Comparison of ENCODE assay signal across 19 cellular contexts in the genomic region with DNA sequence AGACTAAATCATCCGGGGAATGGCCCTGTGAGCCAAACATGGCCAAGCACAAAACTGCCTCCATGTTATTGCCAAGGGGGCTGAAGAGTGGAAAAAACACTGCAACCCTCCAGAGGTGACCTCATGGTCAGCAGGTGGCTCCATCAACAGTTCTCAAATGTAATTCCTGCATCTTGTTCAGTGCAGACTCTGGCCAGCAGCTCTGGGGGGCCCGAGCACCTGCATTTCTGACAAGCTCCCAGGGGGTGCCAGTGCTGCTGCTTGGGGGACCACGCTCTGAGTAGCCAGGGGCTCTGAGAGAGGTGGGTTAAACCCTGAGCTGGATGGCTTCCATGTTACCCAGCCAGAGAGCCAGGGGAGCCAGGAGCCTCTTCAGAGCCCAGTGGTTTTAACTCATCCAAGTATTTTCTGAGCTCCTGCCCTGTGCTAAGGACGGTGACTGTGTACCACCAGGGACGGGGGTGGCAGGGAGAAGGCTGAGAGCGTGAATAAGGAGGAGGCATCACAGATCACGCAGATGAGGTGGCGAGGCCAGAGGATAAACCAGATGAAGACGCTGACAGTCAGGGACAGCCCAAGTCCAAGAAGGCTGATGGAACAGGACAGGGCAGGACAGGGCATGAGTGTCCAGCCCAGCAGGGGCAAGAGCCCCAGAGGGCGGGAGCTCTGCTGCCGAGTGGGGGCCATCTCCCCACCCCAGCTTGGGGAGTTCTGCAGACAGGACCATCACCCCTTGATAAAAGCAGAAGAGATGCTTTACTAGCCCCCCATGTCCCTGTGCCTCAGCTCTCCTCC. TPM values are rescaled to one million over a fixed set of nuclear protein-coding genes. Genes with fewer than 3 reads are reported as not detected.
A peak's percentile ranks its signal among the peaks of the same experiment; 100 is the strongest.
DNase-seq lines count a peak whose midpoint lies in the region; ATAC-seq, FAIRE-seq and TF ChIP-seq lines count a peak whose summit lies in the region.
"Had no signal": no experiment of that assay in that cellular context is flagged by ENCODE, and none has a peak within 500 bp of the region (broad histone marks: within the 10 kb centered on the region; RNA-seq: fewer than 3 reads in every experiment).

No MANE protein-coding gene starts in this region.

- no peak overlapping the region for H2BK15ac ChIP-seq in H9 (ENCODE audit: low read depth, low read length)

- H3K27ac ChIP-seq in A549 (no peak overlapping the region), H9 (ENCODE audit: insufficient read length, low read depth, low read length) (no peak overlapping the region), gastrocnemius medialis (peak overlapping the region; percentile 85 to 91 (median 88))
- H3K27ac ChIP-seq: PC-9, SK-N-MC had no signal

- no peak overlapping the region for H2BK120ac ChIP-seq in H9 (ENCODE audit: low read depth, low read length, poor library complexity, severe bottlenecking)

- no peaks in the 10 kb centered on the region for H3K9me3 Mint-ChIP-seq in H9

- H2AK5ac ChIP-seq in H9 (ENCODE audit: insufficient read length, low read length): no peak overlapping the region

- POLR2A ChIA-PET in A549 (lab: Yijun Ruan, JAX): no interaction called here

- H4K5ac ChIP-seq in H9 (ENCODE audit: insufficient read length, low read depth, low read length): no peak overlapping the region

- H3K14ac ChIP-seq in H9 (ENCODE audit: insufficient read depth, low read length): no peak overlapping the region; the same call in 1 of the 2 replicates

- no peak overlapping the region for H2BK12ac ChIP-seq in H9 (ENCODE audit: insufficient read length, low read depth, low read length)

- H2AFZ ChIP-seq in H9 (ENCODE audit: low read length): no peak overlapping the region
- H2AFZ ChIP-seq: PC-9 had no signal

- H3K79me1 ChIP-seq in H9 (ENCODE audit: insufficient read depth, low read depth, low read length, poor library complexity, severe bottlenecking): no peaks in the 10 kb centered on the region

- TF ChIP-seq EP300 in A549 (IDR thresholded peaks at IDR 0.05): no peak

- no peak overlapping the region for H3K18ac ChIP-seq in H9 (ENCODE audit: insufficient read length, low read depth, low read length)

- H3K4me1 ChIP-seq in A549 (no peaks in the 10 kb centered on the region), H9 (ENCODE audit: insufficient read depth, low read length) (no peaks in the 10 kb centered on the region), gastrocnemius medialis (peaks cover 22 to 30% of the 10 kb centered on the region in 2 donors)
- H3K4me1 ChIP-seq: HAP-1 had no signal

- no peak overlapping the region for H2BK20ac ChIP-seq in H9 (ENCODE audit: low read depth, low read length, poor library complexity, severe bottlenecking)

- H3T11ph ChIP-seq in H9 (ENCODE audit: low read length): no peak overlapping the region

- H4K20me1 ChIP-seq in H9 (ENCODE audit: control insufficient read depth, insufficient read depth, insufficient read length): no peaks in the 10 kb centered on the region

- no peaks in the 10 kb centered on the region for H3K79me2 ChIP-seq in H9 (ENCODE audit: insufficient read depth, low read length)

- H3K23me2 ChIP-seq in H9 (ENCODE audit: insufficient read length, low read depth, low read length, poor library complexity, severe bottlenecking): no peaks in the 10 kb centered on the region

- H3K4me3 ChIP-seq in A549 (no peak overlapping the region), gastrocnemius medialis (no peak overlapping the region)
- H3K4me3 ChIP-seq: HAP-1, PC-9, SK-N-MC had no signal

- H3K9ac ChIP-seq in H9 (ENCODE audit: extremely low read depth, insufficient read length, low read length): no peak overlapping the region

- H3K9me3 ChIP-seq in A549 (no peaks in the 10 kb centered on the region), H9 (ENCODE audit: control insufficient read depth, low read depth, low read length) (no peaks in the 10 kb centered on the region), gastrocnemius medialis (no peaks in the 10 kb centered on the region)
- H3K9me3 ChIP-seq: HAP-1 had no signal

- no peak for DNase-seq in A549 (ENCODE audit: low read depth in 1 of 2, low spot score in 1 of 2)
- DNase-seq in H9: peak; percentile 18
- DNase-seq in ecto neural progenitor cell (ENCODE audit: low spot score): peak; percentile 24
- no peak for DNase-seq in gastrocnemius medialis
- DNase-seq in DMS 273 (lab: John Stamatoyannopoulos, UW; ENCODE audit: unreplicated experiment): no peak
- DNase-seq in HuH-7 (ENCODE audit: low spot score): no peak
- DNase-seq: ACHN, COR-L47, DMS53, KBM-7, NCI-H1436, NCI-H2081 treated with DMSO at 0.1 percent for 48 hours, NCI-H510A treated with DMSO at 0.1 percent for 48 hours, NCI-H82, PC-9 had no signal

- H3K23ac ChIP-seq in H9 (ENCODE audit: insufficient read length, low read depth, low read length): no peak overlapping the region

- no peak for TF ChIP-seq CTCF in A549 (IDR thresholded peaks at IDR 0.05)
- TF ChIP-seq CTCF in H9 (conservative IDR thresholded peaks at IDR 0.05): no peak
- no peak for TF ChIP-seq CTCF in gastrocnemius medialis (IDR thresholded peaks at IDR 0.05 in 4 of 5, conservative IDR thresholded peaks at IDR 0.05 in 1 of 5)

- no peak overlapping the region for H4K8ac ChIP-seq in H9 (replicated peaks; ENCODE audit: insufficient read length, low read depth, low read length)

- no peak overlapping the region for H4K91ac ChIP-seq in H9 (ENCODE audit: insufficient read length, low read depth, low read length)

- H3K4me1 Mint-ChIP-seq in H9: peaks cover 0 to 5% of the 10 kb centered on the region in 2 experiments; a peak in 1 of 4 replicates

- H3K27me3 ChIP-seq in H9 (ENCODE audit: insufficient read depth, low read length) (no peaks in the 10 kb centered on the region), gastrocnemius medialis (no peaks in the 10 kb centered on the region)

- H3K4me2 ChIP-seq in A549 (no peak overlapping the region), H9 (ENCODE audit: insufficient read depth, insufficient read length, low read length) (no peak overlapping the region)
- H3K4me2 ChIP-seq: PC-9 had no signal

- no peak overlapping the region for H2BK5ac ChIP-seq in H9 (ENCODE audit: insufficient read length, low read length)

- peaks cover 0 to 8% (median 0%) of the 10 kb centered on the region in 3 experiments; a peak in 2 of 7 replicates for H3K36me3 Mint-ChIP-seq in H9 (ENCODE audit: insufficient read depth in 1 of 3, low read depth in 3 of 3)

- FAIRE-seq in A549 (lab: Jason Lieb, UNC): no peak

- WGBS in A549 (ENCODE audit: missing lambda C conversion rate): 90% methylated on average over 10 of the region's 11 CpGs
- WGBS in H9 (ENCODE audit: extremely low coverage, insufficient read length, low lambda C conversion rate): no CpG with 5 or more reads among the region's 11 CpGs

- TF ChIP-seq POLR2A in A549 (IDR thresholded peaks at IDR 0.05; ENCODE audit: low read length) (no peak), gastrocnemius medialis (IDR thresholded peaks at IDR 0.05) (no peak)

- CTCF ChIA-PET in A549 (lab: Yijun Ruan, JAX): interaction anchor here (0.5 to 1.3 kb wide), 4 partner anchors 9 to 426 kb away, joined by 3 to 4 read pairs (median 4); no protein-coding TSS in a partner anchor

- no peak overlapping the region for H3K4ac ChIP-seq in H9 (ENCODE audit: low read depth, low read length)

- TF ChIP-seq RAD21 in A549 (conservative IDR thresholded peaks at IDR 0.05 in 1 of 2, IDR thresholded peaks at IDR 0.05 in 1 of 2): no peak

- in situ Hi-C loops in gastrocnemius medialis (cut with MboI; ENCODE audit: low sequenced_read_pairs in 4 of 4): no loop called here

- H3K27me3 Mint-ChIP-seq in H9 (ENCODE audit: low read depth): no peaks in the 10 kb centered on the region

- ATAC-seq in A549 (peak; percentile 11 to 37; a peak in 3 of 6 replicates), gastrocnemius medialis (no peak), HG02885 (IDR thresholded peaks at IDR 0.05; ENCODE audit: poor library complexity, unreplicated experiment) (no peak), HG02678 (IDR thresholded peaks at IDR 0.05; ENCODE audit: unreplicated experiment) (no peak)

- intact Hi-C loops in gastrocnemius medialis (cut with DNase I; ENCODE audit: low total_unique reads): loop anchor here (10.0 kb wide), 1 partner anchor 598 kb away; the partner anchor contains the start of gene KDM7A

- no peak overlapping the region for H3K56ac ChIP-seq in H9 (ENCODE audit: insufficient read length, low read depth, low read length)

- H3K4me3 Mint-ChIP-seq in H9: no peak overlapping the region

- no peak overlapping the region; a peak in 1 of 7 replicates for H3K27ac Mint-ChIP-seq in H9

- peaks cover 0 to 33% of the 10 kb centered on the region in 2 donors for H3K36me3 ChIP-seq in gastrocnemius medialis

TF ChIP-seq in A549, 52 proteins besides CTCF, POLR2A, EP300 and RAD21 (continues in another document):
- no peak for TF ChIP-seq SREBF2 (IDR thresholded peaks at IDR 0.05)
- TF ChIP-seq POLR2AphosphoS2 (conservative IDR thresholded peaks at IDR 0.05; ENCODE audit: low read length): no peak
- no peak for TF ChIP-seq HEYL (CRISPR knock-in tag; IDR thresholded peaks at IDR 0.05)
- TF ChIP-seq, protein P1, sequence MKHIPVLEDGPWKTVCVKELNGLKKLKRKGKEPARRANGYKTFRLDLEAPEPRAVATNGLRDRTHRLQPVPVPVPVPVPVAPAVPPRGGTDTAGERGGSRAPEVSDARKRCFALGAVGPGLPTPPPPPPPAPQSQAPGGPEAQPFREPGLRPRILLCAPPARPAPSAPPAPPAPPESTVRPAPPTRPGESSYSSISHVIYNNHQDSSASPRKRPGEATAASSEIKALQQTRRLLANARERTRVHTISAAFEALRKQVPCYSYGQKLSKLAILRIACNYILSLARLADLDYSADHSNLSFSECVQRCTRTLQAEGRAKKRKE (CRISPR knock-in tag; IDR thresholded peaks at IDR 0.05; ENCODE audit: low read depth): no peak
- TF ChIP-seq ZC3H11A (IDR thresholded peaks at IDR 0.05): no peak
- TF ChIP-seq BCL3 (IDR thresholded peaks at IDR 0.05): no peak
- TF ChIP-seq RARB (CRISPR knock-in tag; IDR thresholded peaks at IDR 0.05): no peak
- no peak for TF ChIP-seq HOXB13 (CRISPR knock-in tag; IDR thresholded peaks at IDR 0.05; ENCODE audit: low read depth)

RNA-seq across cellular contexts. Expression of gene CLEC2L, which starts 52.9 kb away (rescaled TPM):
- polyA plus RNA-seq in A549 (2011; rRNA removed): 0.28 TPM in 1 of 2 replicates, not detected in the other
- 0.09 and 0.14 TPM in 2 replicates for polyA plus RNA-seq in A549 (2012; cell fraction: cytosol; rRNA removed)
- polyA plus RNA-seq in A549 (2012; cell fraction: nucleus; rRNA removed): 0.06 and 0.24 TPM in 2 replicates
- polyA plus RNA-seq in A549 (2017; fragmentation: RNase III; extraction: RNeasy Plus Mini Kit Qiagen cat#74134 plus additional on column Dnase treatment): 0.13 TPM in 1 of 3 replicates, not detected in the others
- 0.44 TPM in 1 of 2 replicates, not detected in the other for polyA minus RNA-seq in A549 (2011; rRNA and poly(A)+ RNA removed)
- 0.55 and 0.74 TPM in 2 replicates for total RNA-seq in H9 (2021)
- total RNA-seq in gastrocnemius medialis: under 1 TPM in 1 of 4 donors, not detected in 3; 0.18 TPM
- total RNA-seq: PC-9 had no signal

Comparison
In these comparisons a context has a peak if more than half of its experiments do, and no peak if none do; other contexts are left out.
1. ATAC-seq: peak in A549 (2 of 2); none in gastrocnemius medialis (0 of 2), HG02885 (single experiment) and HG02678 (single experiment).
2. DNase-seq: peak in H9 (single experiment) and ecto neural progenitor cell (single experiment); none in A549 (0 of 2), gastrocnemius medialis (0 of 2), DMS 273 (single experiment) and HuH-7 (single experiment).
3. H3K27ac ChIP-seq: peak in gastrocnemius medialis (4 of 4); none in A549 (0 of 2) and H9 (single experiment).